In genomic region chr12:110582286-110583136, GRCh38 we compare ENCODE assay signal across 8 cellular contexts. TPM values are rescaled to one million over a fixed set of nuclear protein-coding genes. Genes with fewer than 3 reads are reported as not detected.
DNase-seq lines count a peak whose midpoint lies in the region; ATAC-seq and TF ChIP-seq lines count a peak whose summit lies in the region.

No MANE protein-coding gene starts in this region.

- H3K27ac Mint-ChIP-seq in osteocyte (ENCODE audit: unreplicated experiment): peak overlapping the region; percentile 73

- no peaks in the 10 kb centered on the region for H3K27me3 Mint-ChIP-seq in osteocyte (ENCODE audit: unreplicated experiment)

- ATAC-seq in GM18519 (IDR thresholded peaks at IDR 0.05; ENCODE audit: low FRiP score, unreplicated experiment) (peak; percentile 24), HG03045 (IDR thresholded peaks at IDR 0.05; ENCODE audit: unreplicated experiment) (peak; percentile 49), thoracic aorta (ENCODE audit: insufficient number of reproducible peaks, low FRiP score, low read depth) (peak; percentile 39)

- no peaks in the 10 kb centered on the region for H3K9me3 Mint-ChIP-seq in osteocyte (ENCODE audit: unreplicated experiment)

- no peaks in the 10 kb centered on the region for H3K9me3 ChIP-seq in thoracic aorta

- H3K4me1 Mint-ChIP-seq in osteocyte (ENCODE audit: unreplicated experiment): peaks cover 49% of the 10 kb centered on the region

- no peaks in the 10 kb centered on the region for H3K36me3 ChIP-seq in thoracic aorta

- peaks cover 37 to 42% of the 10 kb centered on the region in 2 donors for H3K4me1 ChIP-seq in thoracic aorta (ENCODE audit: control insufficient read depth in 1 of 2, low read depth in 2 of 2)

- H3K27ac ChIP-seq in thoracic aorta: peak overlapping the region; percentile 60 to 87

- peak overlapping the region; percentile 82 for H3K4me3 ChIP-seq in thoracic aorta

- TF ChIP-seq CTCF in osteocyte (IDR thresholded peaks at IDR 0.05): no peak
- no peak for TF ChIP-seq CTCF in thoracic aorta (IDR thresholded peaks at IDR 0.05)

- H3K27me3 ChIP-seq in thoracic aorta (replicated peaks; ENCODE audit: insufficient read depth): no peaks in the 10 kb centered on the region

- H3K36me3 Mint-ChIP-seq in osteocyte (ENCODE audit: unreplicated experiment): no peaks in the 10 kb centered on the region

- peak overlapping the region; percentile 85 for H3K4me3 Mint-ChIP-seq in osteocyte (ENCODE audit: unreplicated experiment)

- DNase-seq in AG08395 (ENCODE audit: low spot score) (peak; percentile 22), RKO (ENCODE audit: low spot score) (peak; percentile 56), glomerular visceral epithelial cell (ENCODE audit: extremely low spot score) (peak; percentile 69), osteocyte (ENCODE audit: extremely low spot score, unreplicated experiment) (peak; percentile 85), thoracic aorta (ENCODE audit: low spot score) (no peak)
- DNase-seq in activated naive CD4-positive, alpha-beta T cell (lab: John Stamatoyannopoulos, UW): peak; percentile 46 to 57 (median 54)

RNA-seq across cellular contexts. Expression of gene PPTC7, which starts 0.6 kb away (rescaled TPM):
- total RNA-seq in osteocyte: 13.3 and 14.4 TPM in 2 replicates
- 10 to 100 TPM; 11.8 to 30.4 TPM for total RNA-seq in thoracic aorta

RNA-seq across cellular contexts. Expression of gene TCTN1, which starts 31.4 kb away (rescaled TPM):
- total RNA-seq in osteocyte: 49.5 and 51.4 TPM in 2 replicates
- total RNA-seq in thoracic aorta: 10 to 100 TPM; 40.9 to 42.0 TPM
